ENCODE assay signal across 1 cellular context in genomic region chr11:46237248-46238077, GRCh38.
A peak's percentile ranks its signal among the peaks of the same experiment; 100 is the strongest.
TF ChIP-seq lines count a peak whose summit lies in the region.

No MANE protein-coding gene starts in this region.

TF ChIP-seq in K562, 482 proteins besides CTCF, POLR2A, EP300 and RAD21 (continued from another document):
- TF ChIP-seq HMGXB4 (CRISPR knock-in tag; IDR thresholded peaks at IDR 0.05) (no peak), ZNF583 (CRISPR knock-in tag; IDR thresholded peaks at IDR 0.05) (no peak), FOXJ3 (CRISPR knock-in tag; IDR thresholded peaks at IDR 0.05) (no peak), MAFF (IDR thresholded peaks at IDR 0.05; ENCODE audit: low read length) (no peak), BRD4 (IDR thresholded peaks at IDR 0.05) (peak; percentile 89), ELF1 (tag; IDR thresholded peaks at IDR 0.05) (peak; percentile 67), HOXB6 (CRISPR knock-in tag; IDR thresholded peaks at IDR 0.05; ENCODE audit: borderline replicate concordance) (no peak), HNRNPUL1 (IDR thresholded peaks at IDR 0.05; ENCODE audit: low read length) (no peak), FOXP4 (CRISPR knock-in tag; IDR thresholded peaks at IDR 0.05; ENCODE audit: borderline replicate concordance) (peak; percentile 89; the same call in 1 of the 2 replicates), ARID3A (IDR thresholded peaks at IDR 0.05; ENCODE audit: borderline replicate concordance, low read depth, low read length) (0 out of 2 replicates have a peak, but pooled peaks have one; percentile 23), CREB1 (IDR thresholded peaks at IDR 0.05) (no peak), CREB1 (CRISPR knock-in tag; IDR thresholded peaks at IDR 0.05) (no peak), SMARCA5 (IDR thresholded peaks at IDR 0.05) (peak; percentile 86), ZBTB2 (IDR thresholded peaks at IDR 0.05) (peak; percentile 73)
